ENCODE assay signal across 9 cellular contexts in the genomic region with DNA sequence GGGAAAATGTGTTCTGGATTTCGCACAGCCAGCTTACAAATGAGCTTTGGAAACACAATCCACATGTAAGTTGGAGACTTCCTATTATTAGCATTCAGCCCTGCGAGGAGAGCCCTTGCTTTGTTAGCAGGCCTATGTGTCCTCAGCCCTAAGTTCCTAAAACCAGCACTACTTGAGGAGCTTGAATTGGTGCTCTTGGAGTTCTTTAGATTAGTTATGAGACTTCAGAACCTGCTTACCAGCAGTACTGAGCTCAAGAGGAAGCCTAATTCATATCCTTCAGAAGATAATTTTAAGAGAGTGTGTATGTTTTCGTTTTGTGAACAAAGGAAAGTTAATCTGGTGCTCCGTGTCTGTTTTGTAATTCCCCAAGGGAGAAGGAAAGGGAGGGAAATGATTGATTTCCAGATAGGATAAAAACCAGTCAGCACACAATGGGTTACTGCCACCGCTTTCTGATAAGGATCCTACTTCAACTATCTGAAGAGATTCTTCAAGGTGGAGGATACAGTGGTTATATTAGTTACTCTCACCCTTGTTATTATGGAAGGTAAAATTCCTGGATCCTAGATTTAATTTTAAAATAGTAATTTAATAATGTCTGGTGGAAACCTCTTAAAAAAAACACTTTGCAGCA. TPM values are rescaled to one million over a fixed set of nuclear protein-coding genes. Genes with fewer than 3 reads are reported as not detected.
DNase-seq lines count a peak whose midpoint lies in the region; ATAC-seq and TF ChIP-seq lines count a peak whose summit lies in the region.
"Had no signal": no experiment of that assay in that cellular context is flagged by ENCODE, and none has a peak within 500 bp of the region (broad histone marks: within the 10 kb centered on the region; RNA-seq: fewer than 3 reads in every experiment).

No MANE protein-coding gene starts in this region.

- no peaks in the 10 kb centered on the region for H3K9me3 Mint-ChIP-seq in activated naive CD4-positive, alpha-beta T cell treated with anti-CD3 and anti-CD28 coated beads, Interleukin-2, amount 50 U/mL, for 72 hours
- H3K9me3 Mint-ChIP-seq in dendritic cell treated with granulocyte-macrophage colony-stimulating factor and Interleukin-4, amounts not matched to agents 40 ng/mL and 50 ng/mL, for 4 days, result no peaks in the 10 kb centered on the region
- H3K9me3 Mint-ChIP-seq in naive thymus-derived CD4-positive, alpha-beta T cell, result no peaks in the 10 kb centered on the region

- H3K4me1 Mint-ChIP-seq in dendritic cell treated with granulocyte-macrophage colony-stimulating factor and Interleukin-4, amounts not matched to agents 40 ng/mL and 50 ng/mL, for 4 days (ENCODE audit: low read depth), result peaks cover 76% of the 10 kb centered on the region
- H3K4me1 Mint-ChIP-seq in naive thymus-derived CD4-positive, alpha-beta T cell, result peaks cover 65 to 94% (median 88%) of the 10 kb centered on the region in 7 donors

- DNase-seq in activated naive CD4-positive, alpha-beta T cell treated with anti-CD3 and anti-CD28 coated beads, Interleukin-2, amount 50 U/mL, for 72 hours (ENCODE audit: low spot score in 2 of 2), result no peak
- DNase-seq in activated naive CD4-positive, alpha-beta T cell treated with Interleukin-2 at 50 U/mL for 16 hours, result no peak
- no peak for DNase-seq in naive thymus-derived CD4-positive, alpha-beta T cell
- DNase-seq in vagina (ENCODE audit: extremely low spot score in 2 of 2), result no peak
- DNase-seq in RPMI8226, result no peak
- DNase-seq in DMS153 (lab: John Stamatoyannopoulos, UW), result no peak
- no peak for DNase-seq in NCI-H510A treated with DMSO at 0.1 percent for 48 hours (lab: John Stamatoyannopoulos, UW)
- DNase-seq: occipital lobe had no signal

- intact Hi-C loops in dendritic cell treated with granulocyte-macrophage colony-stimulating factor and Interleukin-4, amounts not matched to agents 40 ng/mL and 50 ng/mL, for 4 days (cut with micrococcal nuclease), result loop anchor here (2.0 to 10.0 kb wide), 2 partner anchors 34 to 206 kb away; no protein-coding TSS in a partner anchor
- intact Hi-C loops in naive thymus-derived CD4-positive, alpha-beta T cell (cut with micrococcal nuclease), result loop anchor here (1.0 to 10.0 kb wide), 6 partner anchors 11 to 1246 kb away; a partner anchor contains a TSS
- intact Hi-C loops in vagina (cut with DNase I), result loop anchor here (5.0 to 10.0 kb wide), 3 partner anchors 33 to 1006 kb away; a partner anchor contains a TSS

- no peak for TF ChIP-seq POLR2A in vagina (IDR thresholded peaks at IDR 0.05)

- POLR2A ChIA-PET in naive thymus-derived CD4-positive, alpha-beta T cell (lab: Charles Lee), result interaction anchor here (0.8 to 2.7 kb wide), 7 partner anchors 9 to 1004 kb away, joined by 3 to 14 read pairs (median 4); a partner anchor contains a TSS

- peak overlapping the region; percentile 84 to 86 for H3K27ac Mint-ChIP-seq in activated naive CD4-positive, alpha-beta T cell treated with anti-CD3 and anti-CD28 coated beads, Interleukin-2, amount 50 U/mL, for 72 hours
- peak overlapping the region; percentile 50 for H3K27ac Mint-ChIP-seq in dendritic cell treated with granulocyte-macrophage colony-stimulating factor and Interleukin-4, amounts not matched to agents 40 ng/mL and 50 ng/mL, for 4 days
- H3K27ac Mint-ChIP-seq in naive thymus-derived CD4-positive, alpha-beta T cell, result peak overlapping the region in 8 of 9 donors; percentile 53 to 94 (median 90)

- peaks cover 49 to 64% of the 10 kb centered on the region in 2 donors for H3K4me1 ChIP-seq in naive thymus-derived CD4-positive, alpha-beta T cell (ENCODE audit: control insufficient read depth in 2 of 2, insufficient read depth in 2 of 2, low read length in 2 of 2)
- H3K4me1 ChIP-seq in vagina, result peaks cover 93% of the 10 kb centered on the region

- H3K27me3 Mint-ChIP-seq in dendritic cell treated with granulocyte-macrophage colony-stimulating factor and Interleukin-4, amounts not matched to agents 40 ng/mL and 50 ng/mL, for 4 days, result no peaks in the 10 kb centered on the region
- H3K27me3 Mint-ChIP-seq in naive thymus-derived CD4-positive, alpha-beta T cell, result no peaks in the 10 kb centered on the region

- no peak for TF ChIP-seq CTCF in vagina (IDR thresholded peaks at IDR 0.05)

- no peak overlapping the region for H3K4me3 ChIP-seq in naive thymus-derived CD4-positive, alpha-beta T cell (ENCODE audit: low read length)
- no peak overlapping the region for H3K4me3 ChIP-seq in vagina

- H3K36me3 ChIP-seq in naive thymus-derived CD4-positive, alpha-beta T cell (ENCODE audit: control insufficient read depth in 2 of 3, insufficient read depth in 3 of 3, low read length in 3 of 3), result no peaks in the 10 kb centered on the region
- H3K36me3 ChIP-seq in vagina, result peaks cover 0 to 7% of the 10 kb centered on the region in 2 donors

- CTCF ChIA-PET in naive thymus-derived CD4-positive, alpha-beta T cell (lab: Charles Lee), result interaction anchor here (0.6 to 3.9 kb wide), 13 partner anchors 8 to 1041 kb away, joined by 3 to 33 read pairs (median 3); a partner anchor contains a TSS

- ATAC-seq in activated naive CD4-positive, alpha-beta T cell treated with anti-CD3 and anti-CD28 coated beads, Interleukin-2, amount 50 U/mL, for 72 hours, result peak in 1 of 2 donors; percentile 10
- no peak for ATAC-seq in naive thymus-derived CD4-positive, alpha-beta T cell

- no peaks in the 10 kb centered on the region for H3K9me3 ChIP-seq in naive thymus-derived CD4-positive, alpha-beta T cell (ENCODE audit: control insufficient read depth in 2 of 3, low read length in 3 of 3)
- no peaks in the 10 kb centered on the region for H3K9me3 ChIP-seq in vagina

- peaks cover 0 to 6% of the 10 kb centered on the region in 2 donors for H3K36me3 Mint-ChIP-seq in activated naive CD4-positive, alpha-beta T cell treated with anti-CD3 and anti-CD28 coated beads, Interleukin-2, amount 50 U/mL, for 72 hours
- H3K36me3 Mint-ChIP-seq in dendritic cell treated with granulocyte-macrophage colony-stimulating factor and Interleukin-4, amounts not matched to agents 40 ng/mL and 50 ng/mL, for 4 days (ENCODE audit: low read depth), result peaks cover 39% of the 10 kb centered on the region
- H3K36me3 Mint-ChIP-seq in naive thymus-derived CD4-positive, alpha-beta T cell, result peaks cover 0 to 2% (median 0%) of the 10 kb centered on the region in 5 donors

- peak overlapping the region; percentile 6 for H3K4me3 Mint-ChIP-seq in dendritic cell treated with granulocyte-macrophage colony-stimulating factor and Interleukin-4, amounts not matched to agents 40 ng/mL and 50 ng/mL, for 4 days
- peak overlapping the region in 9 of 10 donors; percentile 49 to 90 (median 64) for H3K4me3 Mint-ChIP-seq in naive thymus-derived CD4-positive, alpha-beta T cell

- peak overlapping the region; percentile 60 for H3K27ac ChIP-seq in naive thymus-derived CD4-positive, alpha-beta T cell (ENCODE audit: low read depth, low read length)
- H3K27ac ChIP-seq in vagina, result peak overlapping the region; percentile 72

- H3K27me3 ChIP-seq in naive thymus-derived CD4-positive, alpha-beta T cell (ENCODE audit: control insufficient read depth in 2 of 2, insufficient read depth in 2 of 2, low read length in 2 of 2), result no peaks in the 10 kb centered on the region
- H3K27me3 ChIP-seq in vagina, result no peaks in the 10 kb centered on the region

RNA-seq across cellular contexts. Expression of a gene that starts 35.2 kb away (rescaled TPM):
- total RNA-seq in activated naive CD4-positive, alpha-beta T cell treated with anti-CD3 and anti-CD28 coated beads, Interleukin-2, amount 50 U/mL, for 72 hours, result 10 to 100 TPM; 24.7 to 54.8 TPM
- 100 to 1,000 TPM in 4 of 5 experiments, 10 to 100 TPM in 1; 72.0 to 207 (median 131) TPM for total RNA-seq in naive thymus-derived CD4-positive, alpha-beta T cell
- 100 to 1,000 TPM in 1 of 2 donors, 10 to 100 TPM in 1; 85.1 to 110 TPM for polyA plus RNA-seq in naive thymus-derived CD4-positive, alpha-beta T cell
- 134 TPM for total RNA-seq in vagina
